ENCODE assay signal across 1 cellular context in genomic region chr9:136545966-136546696, GRCh38.
TF ChIP-seq lines count a peak whose summit lies in the region.

NOTCH1 (minus strand) TSS chr9:136546048; CDS start chr9:136545786, 262 bp downstream.

TF ChIP-seq in GM23338, 12 proteins besides CTCF, POLR2A, EP300 and RAD21 (continued from another document):
- TF ChIP-seq CREB1 (CRISPR knock-in tag; IDR thresholded peaks at IDR 0.05; ENCODE audit: low read depth) (peak; percentile 40; the same call in 1 of the 2 replicates), EZH2 (IDR thresholded peaks at IDR 0.05; ENCODE audit: low read depth, unreplicated experiment) (no peak), POLR2AphosphoS5 (IDR thresholded peaks at IDR 0.05; ENCODE audit: low read depth) (peak; percentile 62), STAT1 (IDR thresholded peaks at IDR 0.05; ENCODE audit: unreplicated experiment) (no peak), JUNB (IDR thresholded peaks at IDR 0.05; ENCODE audit: unreplicated experiment) (no peak)
- TF ChIP-seq, protein P1, sequence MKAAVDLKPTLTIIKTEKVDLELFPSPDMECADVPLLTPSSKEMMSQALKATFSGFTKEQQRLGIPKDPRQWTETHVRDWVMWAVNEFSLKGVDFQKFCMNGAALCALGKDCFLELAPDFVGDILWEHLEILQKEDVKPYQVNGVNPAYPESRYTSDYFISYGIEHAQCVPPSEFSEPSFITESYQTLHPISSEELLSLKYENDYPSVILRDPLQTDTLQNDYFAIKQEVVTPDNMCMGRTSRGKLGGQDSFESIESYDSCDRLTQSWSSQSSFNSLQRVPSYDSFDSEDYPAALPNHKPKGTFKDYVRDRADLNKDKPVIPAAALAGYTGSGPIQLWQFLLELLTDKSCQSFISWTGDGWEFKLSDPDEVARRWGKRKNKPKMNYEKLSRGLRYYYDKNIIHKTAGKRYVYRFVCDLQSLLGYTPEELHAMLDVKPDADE (IDR thresholded peaks at IDR 0.05): no peak; the same call in 1 of the 2 replicates
TF ChIP-seq in GM23338: peak in this region for 2.
